In the genomic region with DNA sequence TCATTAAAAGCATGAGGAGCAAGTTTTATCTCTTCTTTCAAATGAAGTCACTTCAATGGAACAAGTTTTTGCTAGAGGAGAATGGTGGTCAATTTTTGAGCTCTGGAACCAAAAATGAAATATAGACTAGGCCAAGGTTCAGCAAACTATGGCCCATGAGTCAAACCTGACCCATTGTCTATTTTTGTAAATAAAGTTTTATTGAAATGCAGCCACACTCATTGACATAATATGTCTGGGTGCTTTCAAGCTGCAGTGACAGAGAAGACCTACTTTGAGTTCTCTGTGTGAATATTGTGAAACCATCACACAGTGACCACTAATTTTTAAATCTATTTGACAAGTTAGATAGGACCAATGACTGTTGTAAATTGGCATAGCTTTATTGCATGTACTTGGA, we compare ENCODE assay signal across 22 cellular contexts. TPM values are rescaled to one million over a fixed set of nuclear protein-coding genes. Genes with fewer than 3 reads are reported as not detected.
DNase-seq lines count a peak whose midpoint lies in the region; ATAC-seq, FAIRE-seq and TF ChIP-seq lines count a peak whose summit lies in the region.
"Had no signal": no experiment of that assay in that cellular context is flagged by ENCODE, and none has a peak within 500 bp of the region (broad histone marks: within the 10 kb centered on the region; RNA-seq: fewer than 3 reads in every experiment).

No MANE protein-coding gene starts in this region.

- CTCF ChIA-PET in GM12878 (lab: Yijun Ruan, JAX) = no interaction called here

- H3K27ac ChIP-seq in GM12878 (ENCODE audit: control insufficient read depth, insufficient read depth) = no peak overlapping the region
- H3K27ac ChIP-seq: GM23248 had no signal

- peaks cover 17 to 42% of the 10 kb centered on the region in 2 experiments for H3K36me3 ChIP-seq in GM12878 (ENCODE audit: control insufficient read depth in 2 of 2, insufficient read depth in 2 of 2, low read length in 1 of 2)

- H3K4me3 Mint-ChIP-seq in activated T-cell treated with anti-CD3 and anti-CD28 coated beads, Interleukin-2, amount 50 U/mL, for 72 hours = no peak overlapping the region
- H3K4me3 Mint-ChIP-seq in HFFc6 = no peak overlapping the region
- H3K4me3 Mint-ChIP-seq: CD4-positive, alpha-beta memory T cell had no signal

- no peak for TF ChIP-seq CTCF in HFFc6 (IDR thresholded peaks at IDR 0.05)
- no peak for TF ChIP-seq CTCF in GM12878 (IDR thresholded peaks at IDR 0.05 in 2 of 3, conservative IDR thresholded peaks at IDR 0.05 in 1 of 3; ENCODE audit: control insufficient read depth in 2 of 3, extremely low read depth in 1 of 3, insufficient read depth in 1 of 3, low read depth in 3 of 3, low read length in 3 of 3)

- RAD21 ChIA-PET in GM12878 (lab: Charles Lee; ENCODE audit: unreplicated experiment) = no interaction called here

- H3K9me3 ChIP-seq in GM12878 (replicated peaks; ENCODE audit: control insufficient read depth, insufficient read depth, low read length) = no peaks in the 10 kb centered on the region

- H3K4me1 Mint-ChIP-seq in activated T-cell treated with anti-CD3 and anti-CD28 coated beads, Interleukin-2, amount 50 U/mL, for 72 hours (ENCODE audit: low read depth) = no peaks in the 10 kb centered on the region
- H3K4me1 Mint-ChIP-seq in HFFc6 (ENCODE audit: low read depth) = peaks cover 11% of the 10 kb centered on the region

- H3K9me3 Mint-ChIP-seq in activated T-cell treated with anti-CD3 and anti-CD28 coated beads, Interleukin-2, amount 50 U/mL, for 72 hours = no peaks in the 10 kb centered on the region
- H3K9me3 Mint-ChIP-seq in HFFc6 = no peaks in the 10 kb centered on the region
- H3K9me3 Mint-ChIP-seq: CD4-positive, alpha-beta memory T cell had no signal

- no peak overlapping the region for H2AFZ ChIP-seq in GM12878 (ENCODE audit: control insufficient read depth, low read depth, low read length)
- H2AFZ ChIP-seq: GM23248 had no signal

- FAIRE-seq in GM12878 (lab: Jason Lieb, UNC) = no peak
- FAIRE-seq: GM12892, H1 had no signal

- no peak overlapping the region for H3K4me3 ChIP-seq in GM12878
- H3K4me3 ChIP-seq: GM23248 had no signal

- no peaks in the 10 kb centered on the region for H3K27me3 Mint-ChIP-seq in activated T-cell treated with anti-CD3 and anti-CD28 coated beads, Interleukin-2, amount 50 U/mL, for 72 hours (ENCODE audit: low read depth)
- H3K27me3 Mint-ChIP-seq in HFFc6 (ENCODE audit: insufficient read depth) = no peaks in the 10 kb centered on the region; the same call in 1 of the 2 replicates
- H3K27me3 Mint-ChIP-seq: CD4-positive, alpha-beta memory T cell had no signal

- no peak overlapping the region for H3K4me2 ChIP-seq in GM12878 (ENCODE audit: control insufficient read depth, insufficient read depth)

- peaks cover 6 to 39% of the 10 kb centered on the region in 2 donors for H3K36me3 Mint-ChIP-seq in activated T-cell treated with anti-CD3 and anti-CD28 coated beads, Interleukin-2, amount 50 U/mL, for 72 hours (ENCODE audit: insufficient read depth in 2 of 2)
- H3K36me3 Mint-ChIP-seq in HFFc6 (ENCODE audit: low read depth) = peaks cover 39% of the 10 kb centered on the region

- no peaks in the 10 kb centered on the region for H3K79me2 ChIP-seq in GM12878 (ENCODE audit: control insufficient read depth, insufficient read depth, low read length)

- TF ChIP-seq POLR2A in GM12878 (IDR thresholded peaks at IDR 0.05; ENCODE audit: low read depth, low read length) = no peak

- TF ChIP-seq RAD21 in GM12878 (IDR thresholded peaks at IDR 0.05; ENCODE audit: insufficient read depth, low read depth, low read length) = no peak

- no TSS peak for BruUV-seq in GM12878 (replicated peaks; lab: Mats Ljungman, UMichigan)

- peak overlapping the region; percentile 70 for H3K27ac Mint-ChIP-seq in activated T-cell treated with anti-CD3 and anti-CD28 coated beads, Interleukin-2, amount 50 U/mL, for 72 hours
- H3K27ac Mint-ChIP-seq in HFFc6 = peak overlapping the region; percentile 29; the same call in 1 of the 2 replicates

- H4K20me1 ChIP-seq in GM12878 (ENCODE audit: control insufficient read depth, insufficient read depth) = no peaks in the 10 kb centered on the region

- no peak overlapping the region for H3K9ac ChIP-seq in GM12878 (ENCODE audit: control insufficient read depth, insufficient read depth, low read length)
- H3K9ac ChIP-seq: GM23248 had no signal

- no peak for TF ChIP-seq EP300 in GM12878 (IDR thresholded peaks at IDR 0.05; ENCODE audit: borderline replicate concordance in 1 of 2, control insufficient read depth in 1 of 2, low read depth in 2 of 2, low read length in 2 of 2)

- intact Hi-C loops in GM12878 (cut with micrococcal nuclease; ENCODE audit: unreplicated experiment) = no loop called here

- in situ Hi-C loops in GM12878 (cut with MboI) = no loop called here

- no peak for ATAC-seq in activated T-cell treated with anti-CD3 and anti-CD28 coated beads, Interleukin-2, amount 50 U/mL, for 72 hours (replicated peaks in 1 of 2)
- ATAC-seq in GM12878 = no peak
- ATAC-seq in GM21529 (IDR thresholded peaks at IDR 0.05; ENCODE audit: unreplicated experiment) = no peak

- POLR2A ChIA-PET in GM12878 (lab: Charles Lee) = no interaction called here

- H3K27me3 ChIP-seq in GM12878 (replicated peaks in 1 of 2; ENCODE audit: control insufficient read depth in 2 of 2, insufficient read depth in 2 of 2, low read length in 1 of 2) = no peaks in the 10 kb centered on the region

- SMC1A ChIA-PET in GM12878 (lab: Charles Lee; ENCODE audit: uncharacterized antibody, unreplicated experiment) = interaction anchor here (1.4 kb wide), 1 partner anchor 17 kb away, joined by 3 read pairs; no protein-coding TSS in a partner anchor

- no peak for DNase-seq in activated T-cell treated with anti-CD3 and anti-CD28 coated beads, Interleukin-2, amount 50 U/mL, for 72 hours
- DNase-seq in activated T-cell treated with anti-CD3 and anti-CD28 coated beads, Interleukin-2, amount 50 U/mL, for 1 hour = no peak
- DNase-seq in HFFc6 (no peak), GM12878 (ENCODE audit: low read depth, low spot score) (no peak)
- DNase-seq: C1 segment of cervical spinal cord; Calu3; CD4-positive, alpha-beta memory T cell; COR-L47; DMS53; DMS79 treated with DMSO at 0.1 percent for 48 hours; GF-D8; GM23248; H7; HCEC 1CT had no signal

- H3K4me1 ChIP-seq in GM12878 (ENCODE audit: control insufficient read depth, insufficient read depth, low read length) = no peaks in the 10 kb centered on the region

RNA-seq across cellular contexts. Expression of a gene that starts 13.4 kb away (rescaled TPM):
- total RNA-seq in activated T-cell treated with anti-CD3 and anti-CD28 coated beads, Interleukin-2, amount 50 U/mL, for 72 hours = 10 to 100 TPM; 47.6 to 54.2 TPM
- 10 to 100 TPM; 25.1 to 31.4 (median 28.3) TPM for total RNA-seq in HFFc6 (2021; fragmentation: NEBNext Ultra II Directional; extraction: Animal tissue kit (Norgen Biotek cat#: 25700))
- 53.1 and 64.9 TPM in 2 replicates for total RNA-seq in GM12878 (2013; cell fraction: nucleolus; rRNA removed)
- 38.4 and 39.1 TPM in 2 replicates for total RNA-seq in GM12878 (2014; rRNA removed)
- total RNA-seq in GM12878 (2014; rRNA removed; fragmentation: Illumina TruSeq; extraction: Trizol) = 41.9 and 44.1 TPM in 2 replicates
- 34.2 and 36.1 TPM in 2 replicates for total RNA-seq in GM12878 (2021)
- 27.0 TPM for polyA plus RNA-seq in GM12878 (2011; ENCODE audit: low read depth)
- polyA plus RNA-seq in GM12878 (2011; rRNA removed) = 28.7 and 33.1 TPM in 2 replicates
- 46.0 and 95.5 TPM in 2 replicates for polyA plus RNA-seq in GM12878 (2011; cell fraction: cytosol; rRNA removed)
- 109 and 137 TPM in 2 replicates for polyA plus RNA-seq in GM12878 (2011; cell fraction: nucleus; rRNA removed)
- 29.3 and 29.4 TPM in 2 replicates for polyA plus RNA-seq in GM12878 (2012)
- polyA plus RNA-seq in GM12878 (2014; fragmentation: Illumina TruSeq; extraction: Trizol) = 50.0 and 54.4 TPM in 2 replicates
- polyA plus RNA-seq in GM12878 (2014; fragmentation: Nextera tagmentation; extraction: Ambion mirVana) = 100 to 1,000 TPM in 1 of 2 experiments, 10 to 100 TPM in 1; 93.0 to 107 TPM
- 30.7 and 38.9 TPM in 2 replicates for polyA plus RNA-seq in GM12878 (2014; rRNA removed)
- 10 to 100 TPM; 83.1 to 91.3 TPM for polyA plus RNA-seq in GM12878 (2016; fragmentation: Nextera tagmentation; extraction: Ambion mirVana)
- 45.1 and 67.6 TPM in 2 replicates for polyA minus RNA-seq in GM12878 (2011; rRNA and poly(A)+ RNA removed)
- polyA minus RNA-seq in GM12878 (2011; cell fraction: cytosol; rRNA and poly(A)+ RNA removed) = 11.0 and 17.0 TPM in 2 replicates
- 63.8 and 74.1 TPM in 2 replicates for polyA minus RNA-seq in GM12878 (2011; cell fraction: nucleus; rRNA and poly(A)+ RNA removed)

RNA-seq across cellular contexts. Expression of a gene that starts 26.7 kb away (rescaled TPM):
- 10 to 100 TPM; 61.4 to 79.8 TPM for total RNA-seq in activated T-cell treated with anti-CD3 and anti-CD28 coated beads, Interleukin-2, amount 50 U/mL, for 72 hours
- total RNA-seq in HFFc6 (2021; fragmentation: NEBNext Ultra II Directional; extraction: Animal tissue kit (Norgen Biotek cat#: 25700)) = 1 to 10 TPM; 3.7 to 5.7 (median 4.6) TPM
- 58.6 and 73.2 TPM in 2 replicates for total RNA-seq in GM12878 (2013; cell fraction: nucleolus; rRNA removed)
- total RNA-seq in GM12878 (2014; rRNA removed) (68.6 and 79.7 TPM in 2 replicates), GM12878 (2014; rRNA removed; fragmentation: Illumina TruSeq; extraction: Trizol) (23.2 and 27.5 TPM in 2 replicates), GM12878 (2021) (102 and 104 TPM in 2 replicates)
- 37.7 TPM for polyA plus RNA-seq in GM12878 (2011; ENCODE audit: low read depth)
- polyA plus RNA-seq in GM12878 (2011; rRNA removed) (29.9 and 57.3 TPM in 2 replicates), GM12878 (2014; fragmentation: Illumina TruSeq; extraction: Trizol) (4.3 and 22.9 TPM in 2 replicates), GM12878 (2014; fragmentation: Nextera tagmentation; extraction: Ambion mirVana) (1 to 10 TPM in 1 of 2 experiments, under 1 TPM in 1; 0.32 to 1.3 TPM), GM12878 (2014; rRNA removed) (118 and 127 TPM in 2 replicates), GM12878 (2016; fragmentation: Nextera tagmentation; extraction: Ambion mirVana) (10 to 100 TPM; 10.4 to 13.2 TPM)
- polyA plus RNA-seq in GM12878 (2011; cell fraction: cytosol; rRNA removed) = 90.6 and 104 TPM in 2 replicates
- polyA plus RNA-seq in GM12878 (2011; cell fraction: nucleus; rRNA removed) = 86.7 and 88.5 TPM in 2 replicates
- 96.5 and 121 TPM in 2 replicates for polyA plus RNA-seq in GM12878 (2012)
- polyA minus RNA-seq in GM12878 (2011; rRNA and poly(A)+ RNA removed) = 24.3 and 61.6 TPM in 2 replicates
- 39.3 and 39.8 TPM in 2 replicates for polyA minus RNA-seq in GM12878 (2011; cell fraction: cytosol; rRNA and poly(A)+ RNA removed)
- polyA minus RNA-seq in GM12878 (2011; cell fraction: nucleus; rRNA and poly(A)+ RNA removed) = 16.6 and 21.1 TPM in 2 replicates

RNA-seq across cellular contexts. Expression of a gene that starts 34.8 kb away (rescaled TPM):
- total RNA-seq in activated T-cell treated with anti-CD3 and anti-CD28 coated beads, Interleukin-2, amount 50 U/mL, for 72 hours = not detected
- total RNA-seq in HFFc6 (2021; fragmentation: NEBNext Ultra II Directional; extraction: Animal tissue kit (Norgen Biotek cat#: 25700)) = not detected
- not detected in 2 replicates for total RNA-seq in GM12878 (2013; cell fraction: nucleolus; rRNA removed)
- total RNA-seq in GM12878 (2014; rRNA removed) (not detected in 2 replicates), GM12878 (2014; rRNA removed; fragmentation: Illumina TruSeq; extraction: Trizol) (not detected in 2 replicates), GM12878 (2021) (not detected in 2 replicates)
- polyA plus RNA-seq in GM12878 (2011; ENCODE audit: low read depth) = not detected
- polyA plus RNA-seq in GM12878 (2011; rRNA removed) (not detected in 2 replicates), GM12878 (2014; fragmentation: Illumina TruSeq; extraction: Trizol) (not detected in 2 replicates), GM12878 (2014; fragmentation: Nextera tagmentation; extraction: Ambion mirVana) (not detected), GM12878 (2014; rRNA removed) (not detected in 2 replicates), GM12878 (2016; fragmentation: Nextera tagmentation; extraction: Ambion mirVana) (not detected)
- not detected in 2 replicates for polyA plus RNA-seq in GM12878 (2011; cell fraction: cytosol; rRNA removed)
- not detected in 2 replicates for polyA plus RNA-seq in GM12878 (2011; cell fraction: nucleus; rRNA removed)
- not detected in 2 replicates for polyA plus RNA-seq in GM12878 (2012)
- not detected in 2 replicates for polyA minus RNA-seq in GM12878 (2011; rRNA and poly(A)+ RNA removed)
- not detected in 2 replicates for polyA minus RNA-seq in GM12878 (2011; cell fraction: cytosol; rRNA and poly(A)+ RNA removed)
- polyA minus RNA-seq in GM12878 (2011; cell fraction: nucleus; rRNA and poly(A)+ RNA removed) = not detected in 2 replicates
- total RNA-seq: A172; A673; Calu3; CD4-positive, alpha-beta memory T cell; Daoy; G401; GM23248; H1; H7 had no signal
- polyA plus RNA-seq: BJ; CD4-positive, alpha-beta memory T cell; GM23248; H1 had no signal
